In the genomic region with DNA sequence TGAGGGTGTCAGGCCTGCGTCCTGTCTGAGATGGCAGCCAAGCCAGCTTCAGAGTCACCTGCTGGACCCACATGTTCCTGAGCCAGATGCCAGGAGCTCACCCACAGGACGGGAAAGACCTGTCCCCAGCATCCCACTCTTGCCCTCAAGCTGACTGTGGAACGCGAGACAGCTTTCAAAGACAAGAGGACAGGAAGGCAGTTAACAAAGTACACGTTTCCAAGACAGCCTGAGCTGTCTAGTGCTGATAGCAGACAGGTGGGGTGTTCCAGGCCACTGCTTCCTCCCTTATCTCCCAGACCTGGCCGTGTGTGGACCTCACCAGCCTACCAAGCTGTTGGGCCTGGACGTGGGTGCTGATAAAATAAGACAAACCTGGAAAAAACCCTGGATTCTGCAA, we compare ENCODE assay signal across 1 cellular context.
TF ChIP-seq lines count a peak whose summit lies in the region.

No MANE protein-coding gene starts in this region.

TF ChIP-seq in GM23338, 12 proteins besides CTCF, POLR2A, EP300 and RAD21 (continued from another document):
- TF ChIP-seq, protein P1, sequence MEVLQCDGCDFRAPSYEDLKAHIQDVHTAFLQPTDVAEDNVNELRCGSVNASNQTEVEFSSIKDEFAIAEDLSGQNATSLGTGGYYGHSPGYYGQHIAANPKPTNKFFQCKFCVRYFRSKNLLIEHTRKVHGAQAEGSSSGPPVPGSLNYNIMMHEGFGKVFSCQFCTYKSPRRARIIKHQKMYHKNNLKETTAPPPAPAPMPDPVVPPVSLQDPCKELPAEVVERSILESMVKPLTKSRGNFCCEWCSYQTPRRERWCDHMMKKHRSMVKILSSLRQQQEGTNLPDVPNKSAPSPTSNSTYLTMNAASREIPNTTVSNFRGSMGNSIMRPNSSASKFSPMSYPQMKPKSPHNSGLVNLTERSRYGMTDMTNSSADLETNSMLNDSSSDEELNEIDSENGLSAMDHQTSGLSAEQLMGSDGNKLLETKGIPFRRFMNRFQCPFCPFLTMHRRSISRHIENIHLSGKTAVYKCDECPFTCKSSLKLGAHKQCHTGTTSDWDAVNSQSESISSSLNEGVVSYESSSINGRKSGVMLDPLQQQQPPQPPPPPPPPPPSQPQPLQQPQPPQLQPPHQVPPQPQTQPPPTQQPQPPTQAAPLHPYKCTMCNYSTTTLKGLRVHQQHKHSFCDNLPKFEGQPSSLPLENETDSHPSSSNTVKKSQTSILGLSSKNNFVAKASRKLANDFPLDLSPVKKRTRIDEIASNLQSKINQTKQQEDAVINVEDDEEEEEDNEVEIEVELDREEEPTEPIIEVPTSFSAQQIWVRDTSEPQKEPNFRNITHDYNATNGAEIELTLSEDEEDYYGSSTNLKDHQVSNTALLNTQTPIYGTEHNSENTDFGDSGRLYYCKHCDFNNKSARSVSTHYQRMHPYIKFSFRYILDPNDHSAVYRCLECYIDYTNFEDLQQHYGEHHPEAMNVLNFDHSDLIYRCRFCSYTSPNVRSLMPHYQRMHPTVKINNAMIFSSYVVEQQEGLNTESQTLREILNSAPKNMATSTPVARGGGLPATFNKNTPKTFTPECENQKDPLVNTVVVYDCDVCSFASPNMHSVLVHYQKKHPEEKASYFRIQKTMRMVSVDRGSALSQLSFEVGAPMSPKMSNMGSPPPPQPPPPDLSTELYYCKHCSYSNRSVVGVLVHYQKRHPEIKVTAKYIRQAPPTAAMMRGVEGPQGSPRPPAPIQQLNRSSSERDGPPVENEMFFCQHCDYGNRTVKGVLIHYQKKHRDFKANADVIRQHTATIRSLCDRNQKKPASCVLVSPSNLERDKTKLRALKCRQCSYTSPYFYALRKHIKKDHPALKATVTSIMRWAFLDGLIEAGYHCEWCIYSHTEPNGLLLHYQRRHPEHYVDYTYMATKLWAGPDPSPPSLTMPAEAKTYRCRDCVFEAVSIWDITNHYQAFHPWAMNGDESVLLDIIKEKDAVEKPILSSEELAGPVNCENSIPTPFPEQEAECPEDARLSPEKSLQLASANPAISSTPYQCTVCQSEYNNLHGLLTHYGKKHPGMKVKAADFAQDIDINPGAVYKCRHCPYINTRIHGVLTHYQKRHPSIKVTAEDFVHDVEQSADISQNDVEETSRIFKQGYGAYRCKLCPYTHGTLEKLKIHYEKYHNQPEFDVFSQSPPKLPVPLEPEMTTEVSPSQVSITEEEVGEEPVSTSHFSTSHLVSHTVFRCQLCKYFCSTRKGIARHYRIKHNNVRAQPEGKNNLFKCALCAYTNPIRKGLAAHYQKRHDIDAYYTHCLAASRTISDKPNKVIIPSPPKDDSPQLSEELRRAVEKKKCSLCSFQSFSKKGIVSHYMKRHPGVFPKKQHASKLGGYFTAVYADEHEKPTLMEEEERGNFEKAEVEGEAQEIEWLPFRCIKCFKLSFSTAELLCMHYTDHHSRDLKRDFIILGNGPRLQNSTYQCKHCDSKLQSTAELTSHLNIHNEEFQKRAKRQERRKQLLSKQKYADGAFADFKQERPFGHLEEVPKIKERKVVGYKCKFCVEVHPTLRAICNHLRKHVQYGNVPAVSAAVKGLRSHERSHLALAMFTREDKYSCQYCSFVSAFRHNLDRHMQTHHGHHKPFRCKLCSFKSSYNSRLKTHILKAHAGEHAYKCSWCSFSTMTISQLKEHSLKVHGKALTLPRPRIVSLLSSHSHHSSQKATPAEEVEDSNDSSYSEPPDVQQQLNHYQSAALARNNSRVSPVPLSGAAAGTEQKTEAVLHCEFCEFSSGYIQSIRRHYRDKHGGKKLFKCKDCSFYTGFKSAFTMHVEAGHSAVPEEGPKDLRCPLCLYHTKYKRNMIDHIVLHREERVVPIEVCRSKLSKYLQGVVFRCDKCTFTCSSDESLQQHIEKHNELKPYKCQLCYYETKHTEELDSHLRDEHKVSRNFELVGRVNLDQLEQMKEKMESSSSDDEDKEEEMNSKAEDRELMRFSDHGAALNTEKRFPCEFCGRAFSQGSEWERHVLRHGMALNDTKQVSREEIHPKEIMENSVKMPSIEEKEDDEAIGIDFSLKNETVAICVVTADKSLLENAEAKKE (CRISPR knock-in tag; IDR thresholded peaks at IDR 0.05): no peak
